In genomic region chr2:43634604-43635306, GRCh38 we compare ENCODE assay signal across 8 cellular contexts. TPM values are rescaled to one million over a fixed set of nuclear protein-coding genes. Genes with fewer than 3 reads are reported as not detected.
DNase-seq lines count a peak whose midpoint lies in the region; ATAC-seq and TF ChIP-seq lines count a peak whose summit lies in the region.

No MANE protein-coding gene starts in this region.

- peaks cover 14% of the 10 kb centered on the region for H3K4me1 Mint-ChIP-seq in activated CD4-positive, alpha-beta memory T cell treated with anti-CD3 and anti-CD28 coated beads for 36 hours (ENCODE audit: low read depth)

- DNase-seq in H4 (ENCODE audit: low spot score) = peak; percentile 74
- DNase-seq in NCI-H510A (lab: John Stamatoyannopoulos, UW) = peak; percentile 7
- peak; percentile 82 for DNase-seq in choroid plexus epithelial cell (ENCODE audit: low read depth)
- DNase-seq in renal cortical epithelial cell (ENCODE audit: low read depth) = peak; percentile 96
- no peak for DNase-seq in activated CD4-positive, alpha-beta memory T cell treated with anti-CD3 and anti-CD28 coated beads for 36 hours
- DNase-seq in activated effector memory CD4-positive, alpha-beta T cell treated with Interleukin-2 at 50 U/mL for 16 hours = no peak

- peaks cover 5% of the 10 kb centered on the region for H3K9me3 Mint-ChIP-seq in activated CD4-positive, alpha-beta memory T cell treated with anti-CD3 and anti-CD28 coated beads for 36 hours

- CTCF ChIA-PET in activated CD4-positive, alpha-beta memory T cell treated with anti-CD3 and anti-CD28 coated beads for 36 hours (lab: Charles Lee) = interaction anchor here (0.5 kb wide), 1 partner anchor 24 kb away, joined by 3 read pairs; no protein-coding TSS in a partner anchor

- no peak overlapping the region for H3K4me3 Mint-ChIP-seq in activated CD4-positive, alpha-beta memory T cell treated with anti-CD3 and anti-CD28 coated beads for 36 hours

- no peak overlapping the region for H3K27ac Mint-ChIP-seq in activated CD4-positive, alpha-beta memory T cell treated with anti-CD3 and anti-CD28 coated beads for 36 hours

- intact Hi-C loops in activated CD4-positive, alpha-beta memory T cell treated with anti-CD3 and anti-CD28 coated beads for 36 hours (cut with micrococcal nuclease) = loop anchor here (10.0 kb wide), 1 partner anchor 140 kb away; the partner anchor contains the start of gene DYNC2LI1

- no peak for ATAC-seq in GM18511 (IDR thresholded peaks at IDR 0.05; ENCODE audit: unreplicated experiment)
- no peak for ATAC-seq in HG02970 (IDR thresholded peaks at IDR 0.05; ENCODE audit: low FRiP score, unreplicated experiment)

- TF ChIP-seq CTCF in choroid plexus epithelial cell (conservative IDR thresholded peaks at IDR 0.05; ENCODE audit: low read depth, low read length) = no peak

- POLR2A ChIA-PET in activated CD4-positive, alpha-beta memory T cell treated with anti-CD3 and anti-CD28 coated beads for 36 hours (lab: Charles Lee) = no interaction called here

- no peak overlapping the region for H3K4me3 ChIP-seq in choroid plexus epithelial cell (ENCODE audit: low read depth, low read length)

- H3K36me3 Mint-ChIP-seq in activated CD4-positive, alpha-beta memory T cell treated with anti-CD3 and anti-CD28 coated beads for 36 hours = no peaks in the 10 kb centered on the region

- H3K27me3 Mint-ChIP-seq in activated CD4-positive, alpha-beta memory T cell treated with anti-CD3 and anti-CD28 coated beads for 36 hours = peaks cover 46% of the 10 kb centered on the region

RNA-seq across cellular contexts. Expression of gene PLEKHH2, which starts 2.3 kb away (rescaled TPM):
- total RNA-seq in H4 (2014; rRNA removed; shearing (Covaris generic)) = 0.70 and 0.75 TPM in 2 replicates
- 7.8 and 19.1 TPM in 2 replicates for total RNA-seq in renal cortical epithelial cell
- total RNA-seq in activated CD4-positive, alpha-beta memory T cell treated with anti-CD3 and anti-CD28 coated beads for 36 hours = under 1 TPM; 0.73 to 0.81 TPM

RNA-seq across cellular contexts. Expression of gene THADA, which starts 38.9 kb away (rescaled TPM):
- 10.9 and 13.5 TPM in 2 replicates for total RNA-seq in H4 (2014; rRNA removed; shearing (Covaris generic))
- total RNA-seq in renal cortical epithelial cell = 17.2 and 43.3 TPM in 2 replicates
- 10 to 100 TPM; 39.0 to 46.6 TPM for total RNA-seq in activated CD4-positive, alpha-beta memory T cell treated with anti-CD3 and anti-CD28 coated beads for 36 hours

RNA-seq across cellular contexts. Expression of gene C1GALT1C1L, which starts 41.5 kb away (rescaled TPM):
- 3.9 and 4.2 TPM in 2 replicates for total RNA-seq in H4 (2014; rRNA removed; shearing (Covaris generic))
- total RNA-seq in renal cortical epithelial cell = 1.2 and 2.5 TPM in 2 replicates
- total RNA-seq in activated CD4-positive, alpha-beta memory T cell treated with anti-CD3 and anti-CD28 coated beads for 36 hours = not detected

Comparison
In these comparisons a context has a peak if more than half of its experiments do, and no peak if none do; other contexts are left out.
1. DNase-seq: peak in H4 (single experiment), NCI-H510A (single experiment), choroid plexus epithelial cell (single experiment) and renal cortical epithelial cell (single experiment); none in activated CD4-positive, alpha-beta memory T cell treated with anti-CD3 and anti-CD28 coated beads for 36 hours (single experiment) and activated effector memory CD4-positive, alpha-beta T cell treated with Interleukin-2 at 50 U/mL for 16 hours (single experiment).